1 cellular context compared by ENCODE assay signal in genomic region chr15:64343841-64344240, GRCh38.
TF ChIP-seq lines count a peak whose summit lies in the region.

No MANE protein-coding gene starts in this region.

TF ChIP-seq in endothelial cell of umbilical vein, 7 proteins besides CTCF, POLR2A, EP300 and RAD21:
- TF ChIP-seq JUN (IDR thresholded peaks at IDR 0.05; ENCODE audit: borderline replicate concordance, insufficient read depth, insufficient read length, low read depth) (peak; percentile 28), POLR2AphosphoS5 (IDR thresholded peaks at IDR 0.05; ENCODE audit: insufficient read depth, low read depth, low read length) (no peak), FOS (IDR thresholded peaks at IDR 0.05; ENCODE audit: borderline replicate concordance, insufficient read depth, low read length) (peak; percentile 64), EZH2 (IDR thresholded peaks at IDR 0.05; ENCODE audit: borderline replicate concordance, low read depth, low read length, severe bottlenecking) (no peak), MYC (IDR thresholded peaks at IDR 0.05; ENCODE audit: low read depth, low read length) (no peak)
